1 cellular context compared by ENCODE assay signal in genomic region chr14:89417469-89418225, GRCh38.
TF ChIP-seq lines count a peak whose summit lies in the region.

No MANE protein-coding gene starts in this region.

TF ChIP-seq in GM12878, 131 proteins besides CTCF, POLR2A, EP300 and RAD21 (continued from another document and continues in another):
- TF ChIP-seq ELK1 (IDR thresholded peaks at IDR 0.05; ENCODE audit: low read depth, low read length) = no peak
- TF ChIP-seq HDAC2 (IDR thresholded peaks at IDR 0.05) = no peak
- TF ChIP-seq MYB (IDR thresholded peaks at IDR 0.05; ENCODE audit: borderline replicate concordance, low read depth, low read length) = no peak
- TF ChIP-seq TCF12 (IDR thresholded peaks at IDR 0.05; ENCODE audit: low read depth, low read length) = no peak
- no peak for TF ChIP-seq FOXM1 (IDR thresholded peaks at IDR 0.05; ENCODE audit: low read depth, low read length)
- TF ChIP-seq NR2C1 (IDR thresholded peaks at IDR 0.05) = no peak
- no peak for TF ChIP-seq NFXL1 (IDR thresholded peaks at IDR 0.05; ENCODE audit: borderline replicate concordance)
- TF ChIP-seq ATF2 (IDR thresholded peaks at IDR 0.05; ENCODE audit: low read length) = no peak
- no peak for TF ChIP-seq RFX5 (IDR thresholded peaks at IDR 0.05; ENCODE audit: low read depth, low read length)
- TF ChIP-seq CBX5 (IDR thresholded peaks at IDR 0.05; ENCODE audit: low read depth) = no peak
- TF ChIP-seq TCF3 (IDR thresholded peaks at IDR 0.05; ENCODE audit: borderline replicate concordance, insufficient read depth, low read depth, low read length) = 0 out of 2 replicates have a peak, but pooled peaks have one; percentile 31
- no peak for TF ChIP-seq SMAD5 (IDR thresholded peaks at IDR 0.05; ENCODE audit: low read depth)
- TF ChIP-seq GATAD2B (conservative IDR thresholded peaks at IDR 0.05; ENCODE audit: low read depth) = peak; percentile 85
- 0 out of 2 replicates have a peak, but pooled peaks have one; percentile 85 for TF ChIP-seq WRNIP1 (IDR thresholded peaks at IDR 0.05; ENCODE audit: borderline replicate concordance, low read depth, low read length)
- TF ChIP-seq SKIL (IDR thresholded peaks at IDR 0.05; ENCODE audit: low read depth, poor library complexity, severe bottlenecking) = peak; percentile 51
- TF ChIP-seq SREBF1 (IDR thresholded peaks at IDR 0.05; ENCODE audit: low read length) = no peak
- no peak for TF ChIP-seq E4F1 (IDR thresholded peaks at IDR 0.05; ENCODE audit: borderline replicate concordance, partially characterized antibody)
- no peak for TF ChIP-seq POLR2AphosphoS2 (IDR thresholded peaks at IDR 0.05; ENCODE audit: low read depth, low read length)
- peak; percentile 68 for TF ChIP-seq MYC (IDR thresholded peaks at IDR 0.05; ENCODE audit: insufficient read depth, insufficient read length, insufficient replicate concordance, low read length, severe bottlenecking)
- TF ChIP-seq ZNF217 (IDR thresholded peaks at IDR 0.05) = 0 out of 2 replicates have a peak, but pooled peaks have one; percentile 61
- TF ChIP-seq BCLAF1 (IDR thresholded peaks at IDR 0.05) = 0 out of 2 replicates have a peak, but pooled peaks have one; percentile 21
- TF ChIP-seq CEBPB (IDR thresholded peaks at IDR 0.05; ENCODE audit: borderline replicate concordance in 1 of 2, low read depth in 2 of 2, low read length in 2 of 2) = no peak
- TF ChIP-seq RBBP5 (conservative IDR thresholded peaks at IDR 0.05) = no peak
- no peak for TF ChIP-seq BRCA1 (IDR thresholded peaks at IDR 0.05; ENCODE audit: low read depth, low read length)
- no peak for TF ChIP-seq EZH2 (IDR thresholded peaks at IDR 0.05; ENCODE audit: borderline replicate concordance, control insufficient read depth, low read depth, low read length)
- TF ChIP-seq MTA2 (IDR thresholded peaks at IDR 0.05; ENCODE audit: low read depth) = peak; percentile 25; the same call in 1 of the 2 replicates
- TF ChIP-seq TCF7 (IDR thresholded peaks at IDR 0.05; ENCODE audit: borderline replicate concordance) = no peak
- no peak for TF ChIP-seq E2F4 (IDR thresholded peaks at IDR 0.05; ENCODE audit: low read depth, low read length)
- TF ChIP-seq CEBPZ (IDR thresholded peaks at IDR 0.05; ENCODE audit: low read depth, low read length) = no peak
- no peak for TF ChIP-seq ZBTB11 (CRISPR knock-in tag; IDR thresholded peaks at IDR 0.05)
- peak; percentile 17; the same call in 1 of the 2 replicates for TF ChIP-seq RB1 (IDR thresholded peaks at IDR 0.05; ENCODE audit: borderline replicate concordance)
- no peak for TF ChIP-seq ZSCAN29 (IDR thresholded peaks at IDR 0.05)
- TF ChIP-seq TAF1 (IDR thresholded peaks at IDR 0.05; ENCODE audit: borderline replicate concordance, low read depth, low read length) = peak; percentile 39
- peak; percentile 64 for TF ChIP-seq MEF2B (IDR thresholded peaks at IDR 0.05; ENCODE audit: partially characterized antibody, poor library complexity, severe bottlenecking)
- peak; percentile 59 for TF ChIP-seq ZNF207 (IDR thresholded peaks at IDR 0.05; ENCODE audit: borderline replicate concordance)
- TF ChIP-seq BHLHE40 (IDR thresholded peaks at IDR 0.05; ENCODE audit: borderline replicate concordance in 1 of 2, low read depth in 2 of 2, low read length in 1 of 2) = peak; percentile 50 to 91
- TF ChIP-seq ZNF274 (IDR thresholded peaks at IDR 0.05; ENCODE audit: insufficient read depth, insufficient read length) = no peak
- no peak for TF ChIP-seq SUZ12 (IDR thresholded peaks at IDR 0.05; ENCODE audit: unreplicated experiment)
- TF ChIP-seq ESRRA (IDR thresholded peaks at IDR 0.05; ENCODE audit: low read length) = no peak
